ENCODE assay signal across 8 cellular contexts in the genomic region with DNA sequence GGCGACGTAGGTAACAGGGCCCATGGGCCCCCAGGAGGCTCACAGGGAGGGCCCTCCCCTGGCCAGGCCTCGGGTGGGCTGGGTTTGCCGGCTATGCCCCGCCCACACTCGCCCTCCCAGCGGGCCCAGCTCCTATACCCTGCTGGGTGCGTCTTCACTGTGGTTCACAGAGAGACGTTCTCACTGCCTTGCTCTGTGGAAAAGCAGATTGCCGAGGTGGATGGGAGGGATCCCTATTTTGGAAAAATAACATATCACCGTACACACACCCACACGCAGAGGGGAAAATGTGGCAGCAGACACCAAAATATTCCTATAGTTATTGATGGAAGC. TPM values are rescaled to one million over a fixed set of nuclear protein-coding genes. Genes with fewer than 3 reads are reported as not detected.
DNase-seq lines count a peak whose midpoint lies in the region; ATAC-seq and TF ChIP-seq lines count a peak whose summit lies in the region.

No MANE protein-coding gene starts in this region.

- H3K9ac ChIP-seq in OCI-LY1 (ENCODE audit: low read length): peak overlapping the region; percentile 63

- H3K36me3 ChIP-seq in OCI-LY1 (ENCODE audit: insufficient read depth, low read length): no peaks in the 10 kb centered on the region
- no peaks in the 10 kb centered on the region for H3K36me3 ChIP-seq in vagina

- H3F3A ChIP-seq in OCI-LY1 (ENCODE audit: insufficient read depth, low read length): no peaks in the 10 kb centered on the region

- DNase-seq in activated T-helper 1 cell treated with Interleukin-2 at 50 U/mL for 16 hours (ENCODE audit: low read depth): peak; percentile 49
- peak; percentile 10 to 41 for DNase-seq in foreskin fibroblast
- DNase-seq in sciatic nerve (ENCODE audit: low spot score): no peak
- DNase-seq in vagina (ENCODE audit: extremely low spot score in 2 of 2): peak in 1 of 2 donors; percentile 86
- no peak for DNase-seq in DMS79 treated with DMSO at 0.1 percent for 48 hours (lab: John Stamatoyannopoulos, UW)

- H3K79me2 ChIP-seq in OCI-LY1 (ENCODE audit: insufficient read depth, low read length): no peaks in the 10 kb centered on the region

- peak overlapping the region; percentile 31; the same call in 1 of the 2 replicates for H2AFZ ChIP-seq in OCI-LY1 (ENCODE audit: low read length)

- no peaks in the 10 kb centered on the region for H4K20me1 ChIP-seq in OCI-LY1 (ENCODE audit: insufficient read depth, low read length)

- H3K9me3 ChIP-seq in OCI-LY1 (ENCODE audit: low read length): no peaks in the 10 kb centered on the region
- H3K9me3 ChIP-seq in vagina: no peaks in the 10 kb centered on the region

- H3K4me2 ChIP-seq in OCI-LY1 (ENCODE audit: low read length): peak overlapping the region; percentile 69

- no peaks in the 10 kb centered on the region for H3K9me2 ChIP-seq in OCI-LY1 (ENCODE audit: low read depth, low read length)

- no peak for TF ChIP-seq POLR2A in vagina (IDR thresholded peaks at IDR 0.05)

- H3K4me1 ChIP-seq in OCI-LY1 (ENCODE audit: insufficient read depth, low read length, severe bottlenecking) (peaks cover 27% of the 10 kb centered on the region), vagina (peaks cover 42% of the 10 kb centered on the region)

- no peak for TF ChIP-seq CTCF in OCI-LY1 (IDR thresholded peaks at IDR 0.05; ENCODE audit: low read length)
- no peak for TF ChIP-seq CTCF in foreskin fibroblast (IDR thresholded peaks at IDR 0.05; ENCODE audit: low read depth, low read length)
- no peak for TF ChIP-seq CTCF in vagina (IDR thresholded peaks at IDR 0.05)

- H3K27ac ChIP-seq in OCI-LY1 (ENCODE audit: low read depth, low read length, poor library complexity, severe bottlenecking): peak overlapping the region; percentile 30
- H3K27ac ChIP-seq in vagina: peak overlapping the region; percentile 89

- ATAC-seq in GM18511 (IDR thresholded peaks at IDR 0.05; ENCODE audit: unreplicated experiment): peak; percentile 45
- ATAC-seq in HG03045 (IDR thresholded peaks at IDR 0.05; ENCODE audit: unreplicated experiment): peak; percentile 41
- ATAC-seq in sciatic nerve: peak; percentile 44

- intact Hi-C loops in sciatic nerve (cut with DNase I): no loop called here
- intact Hi-C loops in vagina (cut with DNase I): loop anchor here (2.0 to 10.0 kb wide), 2 partner anchors 39 to 229 kb away; no protein-coding TSS in a partner anchor

- H3K4me3 ChIP-seq in OCI-LY1 (ENCODE audit: low read depth, low read length, poor library complexity, severe bottlenecking) (peak overlapping the region; percentile 69), foreskin fibroblast (ENCODE audit: low read depth in 1 of 2, low read length in 2 of 2) (no peak overlapping the region), vagina (peak overlapping the region in 1 of 2 donors; percentile 57)

- no peaks in the 10 kb centered on the region; the same call in 1 of the 2 replicates for H3K27me3 ChIP-seq in OCI-LY1 (ENCODE audit: insufficient read depth, low read length)
- H3K27me3 ChIP-seq in vagina: no peaks in the 10 kb centered on the region

RNA-seq across cellular contexts. Expression of a gene that starts 49.6 kb away (rescaled TPM):
- total RNA-seq in sciatic nerve (13.2 TPM), vagina (6.1 TPM)

Comparison
In these comparisons a context has a peak if more than half of its experiments do, and no peak if none do; other contexts are left out.
1. DNase-seq: peak in activated T-helper 1 cell treated with Interleukin-2 at 50 U/mL for 16 hours (single experiment) and foreskin fibroblast (2 of 2); none in sciatic nerve (single experiment) and DMS79 treated with DMSO at 0.1 percent for 48 hours (single experiment).
2. Peak in every context shown above with its lines, with median percentiles within 50 percentile points of each other: ATAC-seq.